ENCODE assay signal across 8 cellular contexts in the genomic region with DNA sequence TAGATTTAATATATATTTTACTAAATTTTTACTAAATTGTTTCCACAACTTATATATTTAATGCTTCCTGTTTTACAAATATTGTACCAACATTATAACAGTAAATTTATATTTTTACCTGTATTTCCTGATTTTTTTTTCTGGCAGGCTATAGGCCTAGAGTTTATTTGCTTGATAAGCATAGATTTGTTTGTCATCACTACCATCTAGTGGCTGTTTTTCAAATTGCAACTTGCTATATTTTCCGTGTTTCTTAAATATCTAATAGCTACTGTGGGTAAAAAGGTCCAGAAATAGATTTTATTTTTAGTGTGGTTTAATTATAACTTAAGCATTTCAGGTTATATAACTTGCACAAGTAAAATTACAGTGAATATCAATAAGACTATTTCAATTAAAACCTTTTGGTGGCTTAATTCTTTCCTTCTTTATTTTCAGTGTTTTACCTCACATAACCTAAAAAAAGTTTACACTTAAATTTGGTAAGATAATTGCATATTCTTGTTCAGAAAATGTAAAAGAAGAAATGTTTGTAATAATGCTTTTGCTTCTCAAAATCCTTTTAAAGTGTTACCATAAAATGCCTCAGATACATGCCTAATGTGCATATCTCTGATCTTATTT.
DNase-seq lines count a peak whose midpoint lies in the region; ATAC-seq and TF ChIP-seq lines count a peak whose summit lies in the region.

No MANE protein-coding gene starts in this region.

- H3K4ac ChIP-seq in trophoblast cell (ENCODE audit: low read depth, low read length): no peak overlapping the region

- no peak overlapping the region for H4K8ac ChIP-seq in trophoblast cell (ENCODE audit: low read depth, low read length)

- no peak overlapping the region for H2BK120ac ChIP-seq in trophoblast cell (ENCODE audit: insufficient read depth, low read length, poor library complexity)

- H3K9me3 ChIP-seq in fibroblast of lung (ENCODE audit: control insufficient read depth, insufficient read depth, low read depth, low read length): no peaks in the 10 kb centered on the region
- no peaks in the 10 kb centered on the region for H3K9me3 ChIP-seq in trophoblast cell (ENCODE audit: insufficient read depth, low read depth, low read length)

- peak; percentile 30 to 57 for TF ChIP-seq CTCF in fibroblast of lung (conservative IDR thresholded peaks at IDR 0.05 in 1 of 2, IDR thresholded peaks at IDR 0.05 in 1 of 2; ENCODE audit: low read depth in 1 of 2, low read length in 2 of 2)

- H3K18ac ChIP-seq in trophoblast cell (ENCODE audit: low read length): no peak overlapping the region

- no peak overlapping the region for H3K14ac ChIP-seq in trophoblast cell (ENCODE audit: low read length)

- no peaks in the 10 kb centered on the region for H3K79me1 ChIP-seq in trophoblast cell (ENCODE audit: low read length)

- no peaks in the 10 kb centered on the region for H4K20me1 ChIP-seq in fibroblast of lung (ENCODE audit: control insufficient read depth, extremely low read depth, insufficient read depth, low read length)

- H3K36me3 ChIP-seq in fibroblast of lung (ENCODE audit: control insufficient read depth, insufficient read depth, low read length): no peaks in the 10 kb centered on the region
- peaks cover 4 to 6% of the 10 kb centered on the region in 2 experiments for H3K36me3 ChIP-seq in trophoblast cell (ENCODE audit: control insufficient read depth in 1 of 2, insufficient read depth in 2 of 2, low read length in 2 of 2)

- H3K27ac ChIP-seq in fibroblast of lung (ENCODE audit: insufficient read depth, low read length) (no peak overlapping the region), trophoblast cell (ENCODE audit: low read depth, low read length) (no peak overlapping the region)

- DNase-seq in DMS 273 treated with DMSO at 0.1 percent for 48 hours (lab: John Stamatoyannopoulos, UW) (peak; percentile 2), SHP77 treated with DMSO at 0.1 percent for 48 hours (lab: John Stamatoyannopoulos, UW) (peak; percentile 7), fibroblast of lung (ENCODE audit: low read depth in 2 of 2) (peak; percentile 53 to 76), trophoblast cell (peak; percentile 23 to 95), iPS-NIHi7 (ENCODE audit: extremely low spot score) (no peak)
- DNase-seq in Jurkat, Clone E6-1 (ENCODE audit: low read depth, low spot score): peak; percentile 72

- no CpG with 5 or more reads among the region's 1 CpG for WGBS in trophoblast cell (ENCODE audit: extremely low coverage, insufficient coverage, insufficient read length)

- ATAC-seq in GM19351 (IDR thresholded peaks at IDR 0.05; ENCODE audit: unreplicated experiment) (peak; percentile 70), GM21447 (IDR thresholded peaks at IDR 0.05; ENCODE audit: unreplicated experiment) (no peak)

- no peak overlapping the region for H3K23ac ChIP-seq in trophoblast cell (ENCODE audit: low read length)

- H3K4me1 ChIP-seq in fibroblast of lung (ENCODE audit: control insufficient read depth, extremely low read depth, insufficient read depth, low read length): no peaks in the 10 kb centered on the region
- no peaks in the 10 kb centered on the region for H3K4me1 ChIP-seq in trophoblast cell (ENCODE audit: control insufficient read depth in 1 of 2, insufficient read depth in 2 of 2, low read length in 2 of 2)

- H3K79me2 ChIP-seq in fibroblast of lung (ENCODE audit: control insufficient read depth, insufficient read depth, low read length) (no peaks in the 10 kb centered on the region), trophoblast cell (ENCODE audit: control insufficient read depth, insufficient read depth, low read length, poor library complexity) (no peaks in the 10 kb centered on the region)

- no peak overlapping the region for H4K91ac ChIP-seq in trophoblast cell (ENCODE audit: low read depth, low read length)

- H2BK5ac ChIP-seq in trophoblast cell (ENCODE audit: low read depth, low read length, poor library complexity): no peak overlapping the region

- H2BK12ac ChIP-seq in trophoblast cell (ENCODE audit: low read length): no peak overlapping the region

- H3K9ac ChIP-seq in fibroblast of lung (ENCODE audit: insufficient read depth, low read length) (no peak overlapping the region), trophoblast cell (ENCODE audit: low read length) (no peak overlapping the region)

- H3K27me3 ChIP-seq in fibroblast of lung (ENCODE audit: control insufficient read depth, insufficient read depth, low read length) (no peaks in the 10 kb centered on the region), trophoblast cell (ENCODE audit: insufficient read depth, low read length) (no peaks in the 10 kb centered on the region)

- no peak overlapping the region for H3K4me2 ChIP-seq in fibroblast of lung (ENCODE audit: extremely low read depth, insufficient read depth, low read length)
- H3K4me2 ChIP-seq in trophoblast cell (ENCODE audit: low read length): no peak overlapping the region

- H4K12ac ChIP-seq in trophoblast cell (ENCODE audit: low read depth, low read length): no peak overlapping the region

- no peak overlapping the region for H2AK5ac ChIP-seq in trophoblast cell (ENCODE audit: low read length)

- H2AFZ ChIP-seq in fibroblast of lung (ENCODE audit: low read length): no peak overlapping the region
- no peak overlapping the region for H2AFZ ChIP-seq in trophoblast cell (ENCODE audit: insufficient read depth, low read length, poor library complexity)

- H3K4me3 ChIP-seq in Jurkat, Clone E6-1 (ENCODE audit: low read length): no peak overlapping the region
- H3K4me3 ChIP-seq in fibroblast of lung (replicated peaks in 1 of 4; ENCODE audit: control extremely low read depth in 1 of 4, insufficient read depth in 1 of 4, low read depth in 3 of 4, low read length in 4 of 4): no peak overlapping the region
- H3K4me3 ChIP-seq in trophoblast cell (ENCODE audit: low read depth, low read length): no peak overlapping the region
